Comparison of ENCODE assay signal across 18 cellular contexts in the genomic region with DNA sequence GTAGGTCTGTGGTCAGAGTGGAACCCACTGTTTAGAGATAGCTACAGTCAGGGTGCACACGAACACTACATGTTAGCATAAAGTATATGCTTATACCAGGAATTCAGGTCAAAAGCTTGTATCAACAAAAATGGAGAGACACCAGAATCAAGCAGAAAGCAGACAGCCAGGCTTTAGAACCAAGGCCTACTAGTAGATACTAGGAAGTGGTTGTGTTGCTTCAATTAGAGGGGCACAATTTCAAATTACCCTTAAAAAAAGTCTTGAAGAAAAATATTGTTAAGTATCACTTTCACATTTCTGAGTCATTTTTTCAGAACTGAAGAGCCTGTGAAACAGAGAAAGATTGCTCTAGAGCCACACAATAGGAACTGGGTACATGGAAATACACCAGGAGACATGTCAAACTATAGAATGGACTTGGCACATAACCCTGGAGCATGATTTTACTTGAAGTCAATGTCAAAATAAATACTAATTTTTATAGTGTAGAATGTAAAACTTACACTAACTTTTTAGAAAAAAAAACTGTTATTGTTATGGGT. TPM values are rescaled to one million over a fixed set of nuclear protein-coding genes. Genes with fewer than 3 reads are reported as not detected.
DNase-seq lines count a peak whose midpoint lies in the region; ATAC-seq and TF ChIP-seq lines count a peak whose summit lies in the region.
"Had no signal": no experiment of that assay in that cellular context is flagged by ENCODE, and none has a peak within 500 bp of the region (broad histone marks: within the 10 kb centered on the region; RNA-seq: fewer than 3 reads in every experiment).

No MANE protein-coding gene starts in this region.

- no peaks in the 10 kb centered on the region for H3F3A ChIP-seq in smooth muscle cell (ENCODE audit: low read depth)

- H3K23ac ChIP-seq in mesendoderm (ENCODE audit: low read length), result no peak overlapping the region

- CTCF ChIA-PET in A673 (lab: Charles Lee), result no interaction called here

- H3K36me3 Mint-ChIP-seq in endodermal cell (ENCODE audit: low read depth), result peaks cover 23% of the 10 kb centered on the region
- H3K36me3 Mint-ChIP-seq: natural killer cell had no signal

- no peak overlapping the region for H3K4me3 Mint-ChIP-seq in endodermal cell
- H3K4me3 Mint-ChIP-seq: central memory CD8-positive, alpha-beta T cell; natural killer cell; T-cell had no signal

- H3K36me3 ChIP-seq in mesendoderm (ENCODE audit: control insufficient read depth, insufficient read depth, low read length) (no peaks in the 10 kb centered on the region), endodermal cell (ENCODE audit: control insufficient read depth, insufficient read depth, low read length) (no peaks in the 10 kb centered on the region), smooth muscle cell (ENCODE audit: low read depth) (no peaks in the 10 kb centered on the region), A673 (ENCODE audit: insufficient read depth, low read length, poor library complexity, severe bottlenecking) (no peaks in the 10 kb centered on the region)
- H3K36me3 ChIP-seq: BLaER1 treated with 17β-estradiol and CSF1 and Interleukin-3, amounts not matched to agents 10 nM and 100 nM; lower lobe of right lung; thyroid gland had no signal

- no CpG with 5 or more reads among the region's 1 CpG for WGBS in mesendoderm (ENCODE audit: extremely low coverage, insufficient coverage, low lambda C conversion rate)
- WGBS in endodermal cell (ENCODE audit: insufficient coverage in 1 of 2, insufficient read length in 1 of 2), 2 experiments, result 92 to 100% methylated on average over 1 of the region's 1 CpG
- WGBS in smooth muscle cell (ENCODE audit: low lambda C conversion rate), result 83% methylated on average over 1 of the region's 1 CpG

- no peak overlapping the region for H3K18ac ChIP-seq in mesendoderm (ENCODE audit: low read length)

- H3K4me2 ChIP-seq in mesendoderm (ENCODE audit: low read length), result no peak overlapping the region
- H3K4me2 ChIP-seq in smooth muscle cell, result no peak overlapping the region
- H3K4me2 ChIP-seq: BLaER1 treated with 17β-estradiol and CSF1 and Interleukin-3, amounts not matched to agents 10 nM and 100 nM had no signal

- peaks cover 22% of the 10 kb centered on the region for H3K4me1 Mint-ChIP-seq in endodermal cell

- H4K5ac ChIP-seq in mesendoderm (ENCODE audit: low read length), result no peak overlapping the region

- no peak overlapping the region for H3K4me3 ChIP-seq in mesendoderm (ENCODE audit: low read length)
- no peak overlapping the region for H3K4me3 ChIP-seq in endodermal cell (ENCODE audit: low read length)
- no peak overlapping the region for H3K4me3 ChIP-seq in smooth muscle cell
- H3K4me3 ChIP-seq in A673 (ENCODE audit: low read depth, low read length, poor library complexity, severe bottlenecking), result no peak overlapping the region
- H3K4me3 ChIP-seq: BLaER1 treated with 17β-estradiol and CSF1 and Interleukin-3, amounts not matched to agents 10 nM and 100 nM; lower lobe of right lung; thyroid gland had no signal

- peaks cover 31% of the 10 kb centered on the region for H3K9me3 Mint-ChIP-seq in endodermal cell
- H3K9me3 Mint-ChIP-seq: central memory CD8-positive, alpha-beta T cell had no signal

- H3K27ac Mint-ChIP-seq in endodermal cell, result no peak overlapping the region
- H3K27ac Mint-ChIP-seq: natural killer cell, T-cell had no signal

- BruUV-seq in A673 (replicated peaks; lab: Mats Ljungman, UMichigan), result no TSS peak

- H3K27ac ChIP-seq in mesendoderm (ENCODE audit: low read depth, low read length) (no peak overlapping the region), endodermal cell (ENCODE audit: low read depth, low read length) (no peak overlapping the region), smooth muscle cell (ENCODE audit: low read depth) (no peak overlapping the region), A673 (ENCODE audit: low read depth, low read length, poor library complexity, severe bottlenecking) (no peak overlapping the region)
- H3K27ac ChIP-seq: BLaER1 treated with 17β-estradiol and CSF1 and Interleukin-3, amounts not matched to agents 10 nM and 100 nM; lower lobe of right lung; RWPE1; thyroid gland had no signal

- H2BK120ac ChIP-seq in mesendoderm (ENCODE audit: low read depth, low read length), result no peak overlapping the region

- peak; percentile 50 for ATAC-seq in GM18870 (IDR thresholded peaks at IDR 0.05; ENCODE audit: unreplicated experiment)
- ATAC-seq in GM21576 (IDR thresholded peaks at IDR 0.05; ENCODE audit: unreplicated experiment), result peak; percentile 57
- ATAC-seq in HG03175 (IDR thresholded peaks at IDR 0.05; ENCODE audit: unreplicated experiment), result peak; percentile 35
- ATAC-seq in HG03457 (IDR thresholded peaks at IDR 0.05; ENCODE audit: unreplicated experiment), result no peak
- ATAC-seq: lower lobe of right lung, natural killer cell, T-cell had no signal

- H2BK5ac ChIP-seq in mesendoderm (ENCODE audit: low read length), result no peak overlapping the region

- DNase-seq in mesendoderm, result no peak
- no peak for DNase-seq in endodermal cell
- no peak for DNase-seq in smooth muscle cell (lab: John Stamatoyannopoulos, UW; ENCODE audit: unreplicated experiment)
- DNase-seq in A673 (ENCODE audit: low spot score), result no peak
- DNase-seq: activated T-cell treated with anti-CD3 and anti-CD28 coated beads for 4 hours, lower lobe of right lung, MV-4-11, natural killer cell, T-cell, thyroid gland had no signal

- H3K27me3 ChIP-seq in mesendoderm (ENCODE audit: insufficient read depth, low read length, poor library complexity), result no peaks in the 10 kb centered on the region
- H3K27me3 ChIP-seq in endodermal cell (ENCODE audit: control insufficient read depth, insufficient read depth, low read length, poor library complexity, severe bottlenecking), result no peaks in the 10 kb centered on the region
- no peaks in the 10 kb centered on the region for H3K27me3 ChIP-seq in smooth muscle cell (ENCODE audit: low read depth)
- no peaks in the 10 kb centered on the region for H3K27me3 ChIP-seq in A673 (replicated peaks; ENCODE audit: insufficient read depth, low read depth, low read length, poor library complexity)
- H3K27me3 ChIP-seq: BLaER1 treated with 17β-estradiol and CSF1 and Interleukin-3, amounts not matched to agents 10 nM and 100 nM; thyroid gland had no signal

- no peaks in the 10 kb centered on the region for H3K79me1 ChIP-seq in mesendoderm (ENCODE audit: low read length)

- intact Hi-C loops in A673 (cut with micrococcal nuclease; ENCODE audit: unreplicated experiment), result no loop called here

- H3K9ac ChIP-seq in mesendoderm (ENCODE audit: low read length) (no peak overlapping the region), endodermal cell (ENCODE audit: extremely low read depth, low read length, poor library complexity, severe bottlenecking) (no peak overlapping the region), smooth muscle cell (ENCODE audit: low read depth) (no peak overlapping the region)
- H3K9ac ChIP-seq: BLaER1 treated with 17β-estradiol and CSF1 and Interleukin-3, amounts not matched to agents 10 nM and 100 nM had no signal

- peak overlapping the region; percentile 64 for H2BK15ac ChIP-seq in mesendoderm (replicated peaks; ENCODE audit: low read depth)

- H2AK5ac ChIP-seq in mesendoderm (ENCODE audit: low read length), result no peak overlapping the region

- no peak overlapping the region for H3K56ac ChIP-seq in mesendoderm (ENCODE audit: low read length)

- no peak for TF ChIP-seq CTCF in endodermal cell (conservative IDR thresholded peaks at IDR 0.05)
- TF ChIP-seq CTCF in smooth muscle cell (IDR thresholded peaks at IDR 0.05; ENCODE audit: borderline replicate concordance, insufficient read depth, poor library complexity, severe bottlenecking), result no peak
- TF ChIP-seq CTCF in A673 (conservative IDR thresholded peaks at IDR 0.05; ENCODE audit: low read depth, low read length), result no peak

- no peaks in the 10 kb centered on the region for H4K20me1 ChIP-seq in smooth muscle cell (ENCODE audit: low read depth)
- H4K20me1 ChIP-seq: BLaER1 treated with 17β-estradiol and CSF1 and Interleukin-3, amounts not matched to agents 10 nM and 100 nM had no signal

- H3K79me2 ChIP-seq in mesendoderm (ENCODE audit: control insufficient read depth, insufficient read depth, low read length), result no peaks in the 10 kb centered on the region
- no peaks in the 10 kb centered on the region for H3K79me2 ChIP-seq in smooth muscle cell (ENCODE audit: low read depth)

- H3K4me1 ChIP-seq in mesendoderm (ENCODE audit: control insufficient read depth, low read depth, low read length), result peaks cover 9% of the 10 kb centered on the region
- peaks cover 12% of the 10 kb centered on the region for H3K4me1 ChIP-seq in endodermal cell (ENCODE audit: control insufficient read depth, insufficient read depth, low read length)
- H3K4me1 ChIP-seq in smooth muscle cell (ENCODE audit: low read depth), result no peaks in the 10 kb centered on the region
- H3K4me1 ChIP-seq in A673 (ENCODE audit: insufficient read depth, low read length, poor library complexity, severe bottlenecking), result peaks cover 3% of the 10 kb centered on the region
- H3K4me1 ChIP-seq: lower lobe of right lung had no signal

- POLR2A ChIA-PET in A673 (lab: Charles Lee; ENCODE audit: low non-redundant PET), result no interaction called here

- peaks cover 14% of the 10 kb centered on the region for H3K9me3 ChIP-seq in endodermal cell (ENCODE audit: control insufficient read depth, low read length)
- no peaks in the 10 kb centered on the region for H3K9me3 ChIP-seq in smooth muscle cell (replicated peaks; ENCODE audit: low read depth)
- no peaks in the 10 kb centered on the region for H3K9me3 ChIP-seq in A673 (ENCODE audit: low read depth, low read length, poor library complexity, severe bottlenecking)
- H3K9me3 ChIP-seq: lower lobe of right lung, thyroid gland had no signal

- no peak overlapping the region for H2AFZ ChIP-seq in smooth muscle cell (ENCODE audit: low read depth)

- no peak overlapping the region for H4K8ac ChIP-seq in mesendoderm (ENCODE audit: low read depth, low read length)

- H3K27me3 Mint-ChIP-seq in endodermal cell (ENCODE audit: insufficient read depth), result no peaks in the 10 kb centered on the region

- H3K4ac ChIP-seq in mesendoderm (ENCODE audit: low read depth, low read length), result no peak overlapping the region

RNA-seq across cellular contexts. Expression of a gene that starts 41.6 kb away (rescaled TPM):
- 0.48 TPM for polyA plus RNA-seq in mesendoderm (2013, experiment 1 of 2)
- polyA plus RNA-seq in mesendoderm (2013, experiment 2 of 2), result 0.64 TPM
- total RNA-seq in endodermal cell (1 to 10 TPM; 3.0 to 3.5 TPM), smooth muscle cell (0.04 TPM in 1 of 2 replicates, not detected in the other), A673 (2021) (not detected in 2 replicates)
- polyA plus RNA-seq in endodermal cell (2013, experiment 1 of 2), result 3.9 TPM
- 4.5 TPM for polyA plus RNA-seq in endodermal cell (2013, experiment 2 of 2)
- polyA plus RNA-seq in smooth muscle cell, result not detected in 2 replicates
- total RNA-seq: lower lobe of right lung, natural killer cell, pulmonary artery endothelial cell, T-cell had no signal
